In genomic region chr1:41045740-41046139, GRCh38 we compare ENCODE assay signal across 11 cellular contexts. TPM values are rescaled to one million over a fixed set of nuclear protein-coding genes. Genes with fewer than 3 reads are reported as not detected.
DNase-seq lines count a peak whose midpoint lies in the region; ATAC-seq and TF ChIP-seq lines count a peak whose summit lies in the region.
"Had no signal": no experiment of that assay in that cellular context is flagged by ENCODE, and none has a peak within 500 bp of the region (broad histone marks: within the 10 kb centered on the region; RNA-seq: fewer than 3 reads in every experiment).

No MANE protein-coding gene starts in this region.

- intact Hi-C loops in lower lobe of right lung (cut with DNase I) (no loop called here), tibial artery (cut with DNase I; ENCODE audit: low total_unique reads) (no loop called here), testis (cut with DNase I; ENCODE audit: low total_unique reads) (no loop called here)

- no peak for TF ChIP-seq POLR2A in testis (IDR thresholded peaks at IDR 0.05)

- peak; percentile 83 to 85 for ATAC-seq in lower lobe of right lung
- no peak for ATAC-seq in activated naive CD8-positive, alpha-beta T cell treated with anti-CD3 and anti-CD28 coated beads, Interleukin-2, amount 50 U/mL, for 24 hours
- no peak for ATAC-seq in GM18519 (IDR thresholded peaks at IDR 0.05; ENCODE audit: low FRiP score, unreplicated experiment)
- ATAC-seq: naive thymus-derived CD4-positive, alpha-beta T cell had no signal

- H3K9ac ChIP-seq in endodermal cell (ENCODE audit: extremely low read depth, low read length, poor library complexity, severe bottlenecking) = no peak overlapping the region

- no peaks in the 10 kb centered on the region for H3K9me3 ChIP-seq in lower lobe of right lung
- H3K9me3 ChIP-seq in tibial artery = no peaks in the 10 kb centered on the region
- H3K9me3 ChIP-seq in endodermal cell (ENCODE audit: control insufficient read depth, low read length) = no peaks in the 10 kb centered on the region
- no peaks in the 10 kb centered on the region for H3K9me3 ChIP-seq in testis
- H3K9me3 ChIP-seq: SJSA1 had no signal

- no peaks in the 10 kb centered on the region for H3K27me3 Mint-ChIP-seq in activated naive CD8-positive, alpha-beta T cell treated with anti-CD3 and anti-CD28 coated beads, Interleukin-2, amount 50 U/mL, for 24 hours
- no peaks in the 10 kb centered on the region for H3K27me3 Mint-ChIP-seq in endodermal cell (ENCODE audit: insufficient read depth)
- H3K27me3 Mint-ChIP-seq: naive thymus-derived CD4-positive, alpha-beta T cell had no signal

- H3K4me1 Mint-ChIP-seq in activated naive CD8-positive, alpha-beta T cell treated with anti-CD3 and anti-CD28 coated beads, Interleukin-2, amount 50 U/mL, for 24 hours = peaks cover 4% of the 10 kb centered on the region
- no peaks in the 10 kb centered on the region for H3K4me1 Mint-ChIP-seq in endodermal cell

- H3K4me3 ChIP-seq in epithelial cell of proximal tubule (ENCODE audit: low read depth, low read length) (peak overlapping the region; percentile 51), lower lobe of right lung (no peak overlapping the region), tibial artery (no peak overlapping the region), endodermal cell (ENCODE audit: low read length) (no peak overlapping the region), testis (no peak overlapping the region)
- H3K4me3 ChIP-seq: SJSA1 had no signal

- DNase-seq in RWPE1 (ENCODE audit: low spot score) (peak; percentile 87), epithelial cell of proximal tubule (ENCODE audit: low read depth) (peak; percentile 94), lower lobe of right lung (no peak), tibial artery (peak; percentile 87 to 93), endodermal cell (no peak), testis (no peak)
- no peak for DNase-seq in activated naive CD8-positive, alpha-beta T cell treated with anti-CD3 and anti-CD28 coated beads, Interleukin-2, amount 50 U/mL, for 24 hours
- DNase-seq: naive thymus-derived CD4-positive, alpha-beta T cell; NCI-H1694 treated with DMSO at 0.1 percent for 48 hours had no signal

- H3K36me3 ChIP-seq in lower lobe of right lung = peaks cover 36% of the 10 kb centered on the region
- H3K36me3 ChIP-seq in tibial artery = peaks cover 4 to 29% (median 22%) of the 10 kb centered on the region in 3 donors
- H3K36me3 ChIP-seq in endodermal cell (ENCODE audit: control insufficient read depth, insufficient read depth, low read length) = peaks cover 3% of the 10 kb centered on the region
- no peaks in the 10 kb centered on the region for H3K36me3 ChIP-seq in testis (ENCODE audit: low read depth, missing control alignments)

- peaks cover 24% of the 10 kb centered on the region for H3K36me3 Mint-ChIP-seq in activated naive CD8-positive, alpha-beta T cell treated with anti-CD3 and anti-CD28 coated beads, Interleukin-2, amount 50 U/mL, for 24 hours (ENCODE audit: low read depth)
- H3K36me3 Mint-ChIP-seq in endodermal cell (ENCODE audit: low read depth) = peaks cover 20% of the 10 kb centered on the region

- no peaks in the 10 kb centered on the region for H3K9me3 Mint-ChIP-seq in activated naive CD8-positive, alpha-beta T cell treated with anti-CD3 and anti-CD28 coated beads, Interleukin-2, amount 50 U/mL, for 24 hours
- H3K9me3 Mint-ChIP-seq in endodermal cell = no peaks in the 10 kb centered on the region
- H3K9me3 Mint-ChIP-seq: naive thymus-derived CD4-positive, alpha-beta T cell had no signal

- no peaks in the 10 kb centered on the region for H3K27me3 ChIP-seq in lower lobe of right lung (ENCODE audit: low read depth)
- H3K27me3 ChIP-seq in tibial artery = no peaks in the 10 kb centered on the region
- H3K27me3 ChIP-seq in endodermal cell (ENCODE audit: control insufficient read depth, insufficient read depth, low read length, poor library complexity, severe bottlenecking) = no peaks in the 10 kb centered on the region
- H3K27me3 ChIP-seq in testis = no peaks in the 10 kb centered on the region
- H3K27me3 ChIP-seq: SJSA1 had no signal

- peaks cover 31% of the 10 kb centered on the region for H3K4me1 ChIP-seq in lower lobe of right lung
- H3K4me1 ChIP-seq in tibial artery = peaks cover 0 to 39% (median 29%) of the 10 kb centered on the region in 4 donors
- H3K4me1 ChIP-seq in endodermal cell (ENCODE audit: control insufficient read depth, insufficient read depth, low read length) = no peaks in the 10 kb centered on the region
- no peaks in the 10 kb centered on the region for H3K4me1 ChIP-seq in testis
- H3K4me1 ChIP-seq: SJSA1 had no signal

- CTCF ChIA-PET in RWPE1 (lab: Yijun Ruan, JAX) = interaction anchor here (0.7 kb wide), 1 partner anchor 269 kb away, joined by 3 read pairs; no protein-coding TSS in a partner anchor

- TF ChIP-seq CTCF in RWPE1 (conservative IDR thresholded peaks at IDR 0.05; ENCODE audit: low read depth) (no peak), epithelial cell of proximal tubule (conservative IDR thresholded peaks at IDR 0.05; ENCODE audit: low read depth, low read length) (no peak), lower lobe of right lung (IDR thresholded peaks at IDR 0.05) (no peak), tibial artery (IDR thresholded peaks at IDR 0.05) (no peak), endodermal cell (conservative IDR thresholded peaks at IDR 0.05) (no peak), testis (IDR thresholded peaks at IDR 0.05) (no peak)

- POLR2A ChIA-PET in RWPE1 (lab: Yijun Ruan, JAX; ENCODE audit: low non-redundant PET) = no interaction called here

- WGBS in endodermal cell (ENCODE audit: insufficient coverage in 1 of 2, insufficient read length in 1 of 2), 2 experiments = 87 to 100% methylated on average over 3 to 5 of the region's 5 CpGs
- WGBS in testis, 2 donors = 70 to 84% methylated on average over 5 of the region's 5 CpGs

- H3K4me3 Mint-ChIP-seq in activated naive CD8-positive, alpha-beta T cell treated with anti-CD3 and anti-CD28 coated beads, Interleukin-2, amount 50 U/mL, for 24 hours = no peak overlapping the region
- H3K4me3 Mint-ChIP-seq in endodermal cell = no peak overlapping the region
- H3K4me3 Mint-ChIP-seq: naive thymus-derived CD4-positive, alpha-beta T cell had no signal

- H3K27ac ChIP-seq in RWPE1 = peak overlapping the region; percentile 94
- H3K27ac ChIP-seq in lower lobe of right lung = peak overlapping the region; percentile 66
- H3K27ac ChIP-seq in tibial artery = peak overlapping the region; percentile 85 to 91
- no peak overlapping the region for H3K27ac ChIP-seq in endodermal cell (ENCODE audit: low read depth, low read length)
- H3K27ac ChIP-seq in testis = no peak overlapping the region
- H3K27ac ChIP-seq: SJSA1 had no signal

- H3K27ac Mint-ChIP-seq in activated naive CD8-positive, alpha-beta T cell treated with anti-CD3 and anti-CD28 coated beads, Interleukin-2, amount 50 U/mL, for 24 hours = no peak overlapping the region
- no peak overlapping the region for H3K27ac Mint-ChIP-seq in endodermal cell

RNA-seq across cellular contexts. Expression of gene SLFNL1, which starts 24.2 kb away (rescaled TPM):
- 0.07 TPM in 1 of 2 replicates, not detected in the other for total RNA-seq in epithelial cell of proximal tubule
- 4.8 TPM for total RNA-seq in lower lobe of right lung
- total RNA-seq in endodermal cell = under 1 TPM in 1 of 2 donors, not detected in 1; 0.15 TPM
- 0.18 TPM for polyA plus RNA-seq in endodermal cell (2013, experiment 1 of 2)
- 0.08 TPM for polyA plus RNA-seq in endodermal cell (2013, experiment 2 of 2)
- total RNA-seq in testis = 10 to 100 TPM; 23.4 to 96.8 TPM
- 85.4 TPM for polyA plus RNA-seq in testis (ENCODE audit: insufficient read depth, low read depth, low replicate concordance)

Comparison
In these comparisons a context has a peak if more than half of its experiments do, and no peak if none do; other contexts are left out.
1. DNase-seq: peak in RWPE1 (single experiment), epithelial cell of proximal tubule (single experiment) and tibial artery (2 of 2); none in lower lobe of right lung (single experiment), activated naive CD8-positive, alpha-beta T cell treated with anti-CD3 and anti-CD28 coated beads, Interleukin-2, amount 50 U/mL, for 24 hours (single experiment), endodermal cell (single experiment) and testis (single experiment).
2. H3K27ac ChIP-seq: peak in RWPE1 (single experiment), lower lobe of right lung (single experiment) and tibial artery (2 of 2); none in endodermal cell (single experiment) and testis (0 of 2).
3. ATAC-seq: peak in lower lobe of right lung (2 of 2); none in activated naive CD8-positive, alpha-beta T cell treated with anti-CD3 and anti-CD28 coated beads, Interleukin-2, amount 50 U/mL, for 24 hours (single experiment) and GM18519 (single experiment).